Comparison of ENCODE assay signal across 8 cellular contexts in the genomic region with DNA sequence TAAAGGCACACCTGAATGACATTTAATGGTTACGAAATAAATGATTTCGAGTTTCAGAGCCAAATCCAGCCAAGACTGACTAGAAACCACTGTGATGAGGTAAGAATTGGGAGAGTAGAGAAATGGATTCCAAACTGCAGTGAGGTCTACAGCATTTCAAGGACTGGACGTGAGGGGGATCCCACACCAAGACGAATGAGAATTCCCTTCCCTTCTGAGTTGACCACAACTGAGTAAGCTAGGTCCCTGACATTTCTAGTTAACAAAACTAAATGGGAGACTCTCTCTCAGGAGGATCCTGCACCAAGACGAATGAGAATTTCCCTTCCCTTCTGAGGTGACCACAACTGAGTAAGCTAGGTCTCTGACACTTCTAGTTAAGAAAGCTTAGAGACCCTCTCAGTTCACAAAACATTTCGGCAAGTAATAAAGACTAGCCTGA. TPM values are rescaled to one million over a fixed set of nuclear protein-coding genes. Genes with fewer than 3 reads are reported as not detected.
DNase-seq lines count a peak whose midpoint lies in the region; TF ChIP-seq lines count a peak whose summit lies in the region.

No MANE protein-coding gene starts in this region.

- H3K9me3 ChIP-seq in mononuclear cell (ENCODE audit: low read depth, low read length) = no peaks in the 10 kb centered on the region

- CTCF ChIA-PET in GM10248 (lab: Yijun Ruan, JAX) = interaction anchor here (0.9 to 2.3 kb wide), 6 partner anchors 9 to 273 kb away, joined by 3 to 10 read pairs (median 4); no protein-coding TSS in a partner anchor

- peak overlapping the region; percentile 94 for H3K4me3 ChIP-seq in mononuclear cell (ENCODE audit: low read length)

- DNase-seq in GM04504 (ENCODE audit: low read depth) (peak; percentile 27), M059J (ENCODE audit: low read depth) (peak; percentile 78), caudate nucleus (lab: John Stamatoyannopoulos, UW) (no peak), GM10248 (ENCODE audit: extremely low spot score) (no peak), GM19238 (ENCODE audit: insufficient read length, low spot score) (no peak), posterior vena cava (ENCODE audit: low spot score) (no peak), NCI-H1694 (lab: John Stamatoyannopoulos, UW) (no peak)

- H3K27me3 ChIP-seq in mononuclear cell (ENCODE audit: insufficient read depth, low read length) = no peaks in the 10 kb centered on the region

- H3K4me1 ChIP-seq in mononuclear cell (ENCODE audit: insufficient read depth, low read length) = peaks cover 30% of the 10 kb centered on the region

- intact Hi-C loops in posterior vena cava (cut with DNase I) = loop anchor here in 1 of 2 donors (10.0 kb wide), 1 partner anchor 70 kb away; a partner anchor contains a TSS

- POLR2A ChIA-PET in GM10248 (lab: Yijun Ruan, JAX) = interaction anchor here (0.9 to 1.2 kb wide), 2 partner anchors 24 kb away, joined by 3 to 4 read pairs; no protein-coding TSS in a partner anchor

- TF ChIP-seq CTCF in GM10248 (IDR thresholded peaks at IDR 0.05; ENCODE audit: control extremely low read depth, extremely low read depth, low read depth, missing control alignments) = no peak

- peak overlapping the region; percentile 95 for H3K27ac ChIP-seq in caudate nucleus (ENCODE audit: low read depth, low read length)

RNA-seq across cellular contexts. Expression of a gene that starts 1.6 kb away (rescaled TPM):
- 0.30 TPM in 1 of 2 replicates, not detected in the other for total RNA-seq in M059J (2014; rRNA removed; shearing (Covaris generic))
- total RNA-seq in mononuclear cell (0.73 TPM), posterior vena cava (1 to 10 TPM; 1.0 to 2.6 TPM)

RNA-seq across cellular contexts. Expression of a gene that starts 1.8 kb away (rescaled TPM):
- 229 and 313 TPM in 2 replicates for total RNA-seq in M059J (2014; rRNA removed; shearing (Covaris generic))
- total RNA-seq in mononuclear cell (19.3 TPM), posterior vena cava (10 to 100 TPM; 66.1 to 67.7 TPM)

RNA-seq across cellular contexts. Expression of a gene that starts 25.5 kb away (rescaled TPM):
- 80.6 and 89.7 TPM in 2 replicates for total RNA-seq in M059J (2014; rRNA removed; shearing (Covaris generic))
- total RNA-seq in mononuclear cell (95.8 TPM), posterior vena cava (10 to 100 TPM; 23.2 to 27.3 TPM)

Comparison
In these comparisons a context has a peak if more than half of its experiments do, and no peak if none do; other contexts are left out.
1. DNase-seq: peak in GM04504 (single experiment) and M059J (single experiment); none in caudate nucleus (0 of 61), GM10248 (single experiment), GM19238 (single experiment), posterior vena cava (single experiment) and NCI-H1694 (single experiment).